In the genomic region with DNA sequence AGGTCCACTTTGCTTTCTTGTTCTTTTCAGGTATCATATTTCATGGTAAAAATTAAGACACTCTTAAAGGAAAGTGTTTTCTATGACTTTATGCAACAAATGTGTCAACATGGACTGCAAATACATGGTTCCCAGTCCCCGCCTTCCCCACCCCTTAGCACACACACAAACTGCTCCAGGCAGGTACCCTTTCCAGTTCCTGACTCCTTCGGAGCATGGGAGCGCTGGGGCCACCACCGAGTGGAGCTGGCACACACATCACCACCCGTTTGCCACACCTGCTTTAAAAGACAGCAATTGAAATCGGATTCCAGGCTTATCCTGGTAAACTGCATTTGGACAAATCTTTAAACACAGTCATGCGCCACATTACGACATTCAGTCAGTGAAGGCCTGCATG, we compare ENCODE assay signal across 15 cellular contexts. TPM values are rescaled to one million over a fixed set of nuclear protein-coding genes. Genes with fewer than 3 reads are reported as not detected.
DNase-seq lines count a peak whose midpoint lies in the region; ATAC-seq and TF ChIP-seq lines count a peak whose summit lies in the region.
"Had no signal": no experiment of that assay in that cellular context is flagged by ENCODE, and none has a peak within 500 bp of the region (broad histone marks: within the 10 kb centered on the region; RNA-seq: fewer than 3 reads in every experiment).

No MANE protein-coding gene starts in this region.

- no peaks in the 10 kb centered on the region for H3K9me3 Mint-ChIP-seq in CD4-positive, alpha-beta T cell
- H3K9me3 Mint-ChIP-seq in type B pancreatic cell: no peaks in the 10 kb centered on the region
- H3K9me3 Mint-ChIP-seq: CD4-positive, CD25-positive, alpha-beta regulatory T cell had no signal

- POLR2A ChIA-PET in CD4-positive, alpha-beta T cell (lab: Charles Lee): interaction anchor here (1.0 to 4.0 kb wide), 2 partner anchors 22 to 69 kb away, joined by 3 to 32 read pairs; partner anchors contain the start of gene RNASET2
- POLR2A ChIA-PET in PC-3 (lab: Charles Lee; ENCODE audit: unreplicated experiment): no interaction called here

- no peak overlapping the region for H3K4me3 Mint-ChIP-seq in CD4-positive, alpha-beta T cell
- H3K4me3 Mint-ChIP-seq in type B pancreatic cell: no peak overlapping the region
- H3K4me3 Mint-ChIP-seq: CD4-positive, CD25-positive, alpha-beta regulatory T cell had no signal

- peak overlapping the region; percentile 35; the same call in 1 of the 2 replicates for H3K9ac ChIP-seq in PC-3 (ENCODE audit: low read length)
- H3K9ac ChIP-seq: BLaER1 treated with 17β-estradiol and CSF1 and Interleukin-3, amounts not matched to agents 10 nM and 100 nM; GM23248 had no signal

- no peaks in the 10 kb centered on the region for H3K79me2 ChIP-seq in PC-3 (ENCODE audit: low read length)

- no peak for ATAC-seq in CD4-positive, alpha-beta T cell (ENCODE audit: poor library complexity)
- ATAC-seq in PC-3 (peak; percentile 23), lower lobe of right lung (peak; percentile 50 to 70), HG02798 (IDR thresholded peaks at IDR 0.05; ENCODE audit: poor library complexity, unreplicated experiment) (no peak)
- ATAC-seq: A549, HCT116 had no signal

- intact Hi-C loops in CD4-positive, alpha-beta T cell (cut with DNase I, micrococcal nuclease): loop anchor here in 1 of 2 experiments (10.0 kb wide), 1 partner anchor 61 kb away; the partner anchor contains the start of gene CEP43
- intact Hi-C loops in PC-3 (cut with micrococcal nuclease): loop anchor here (5.0 kb wide), 1 partner anchor 63 kb away; the partner anchor contains the start of gene CEP43
- intact Hi-C loops in lower lobe of right lung (cut with DNase I): no loop called here
- intact Hi-C loops in transverse colon (cut with DNase I; ENCODE audit: low total_unique reads): no loop called here

- peaks cover 38% of the 10 kb centered on the region for H3K4me1 Mint-ChIP-seq in CD4-positive, alpha-beta T cell (ENCODE audit: low read depth)
- no peaks in the 10 kb centered on the region for H3K4me1 Mint-ChIP-seq in type B pancreatic cell (ENCODE audit: unreplicated experiment)

- H3K27ac ChIP-seq in CD4-positive, alpha-beta T cell (ENCODE audit: low read depth, low read length): no peak overlapping the region
- H3K27ac ChIP-seq in PC-3 (ENCODE audit: low read length): peak overlapping the region; percentile 87
- H3K27ac ChIP-seq in lower lobe of right lung: no peak overlapping the region
- no peak overlapping the region for H3K27ac ChIP-seq in transverse colon
- H3K27ac ChIP-seq: A549; BLaER1 treated with 17β-estradiol and CSF1 and Interleukin-3, amounts not matched to agents 10 nM and 100 nM; GM23248 had no signal

- CTCF ChIA-PET in CD4-positive, alpha-beta T cell (lab: Charles Lee): interaction anchor here (3.0 kb wide), 1 partner anchor 55 kb away, joined by 12 read pairs; no protein-coding TSS in a partner anchor
- CTCF ChIA-PET in PC-3 (lab: Charles Lee): no interaction called here

- peaks cover 26% of the 10 kb centered on the region for H3K4me1 ChIP-seq in PC-3 (ENCODE audit: insufficient read depth, low read length)
- H3K4me1 ChIP-seq in lower lobe of right lung: no peaks in the 10 kb centered on the region
- H3K4me1 ChIP-seq in transverse colon: no peaks in the 10 kb centered on the region
- H3K4me1 ChIP-seq: A549 had no signal

- DNase-seq in CD4-positive, alpha-beta T cell: no peak
- DNase-seq in PC-3: peak; percentile 9
- DNase-seq in lower lobe of right lung: no peak
- DNase-seq in type B pancreatic cell (ENCODE audit: extremely low spot score, unreplicated experiment): peak; percentile 49
- DNase-seq in NCI-H2081 (lab: John Stamatoyannopoulos, UW): no peak
- DNase-seq in transverse colon: no peak
- DNase-seq: AML-193; Calu3; CD4-positive, CD25-positive, alpha-beta regulatory T cell; DMS 273 treated with DMSO at 0.1 percent for 48 hours; GM23248 had no signal

- H3K36me3 ChIP-seq in PC-3 (ENCODE audit: low read depth, low read length): no peaks in the 10 kb centered on the region; the same call in 1 of the 2 replicates
- peaks cover 72% of the 10 kb centered on the region for H3K36me3 ChIP-seq in lower lobe of right lung
- H3K36me3 ChIP-seq in transverse colon: peaks cover 0 to 29% (median 8%) of the 10 kb centered on the region in 4 donors

- no peak for TF ChIP-seq EP300 in transverse colon (IDR thresholded peaks at IDR 0.05; ENCODE audit: low read depth)

- no peaks in the 10 kb centered on the region for H3K9me2 ChIP-seq in PC-3 (replicated peaks; ENCODE audit: low read length)

- peak overlapping the region; percentile 74 for H3K27ac Mint-ChIP-seq in CD4-positive, alpha-beta T cell
- H3K27ac Mint-ChIP-seq in type B pancreatic cell: no peak overlapping the region

- H3K4me2 ChIP-seq in PC-3 (ENCODE audit: low read length): peak overlapping the region; percentile 59
- H3K4me2 ChIP-seq: A549 had no signal

- no peaks in the 10 kb centered on the region for H4K20me1 ChIP-seq in PC-3 (ENCODE audit: low read length)

- H3K27me3 Mint-ChIP-seq in CD4-positive, alpha-beta T cell: no peaks in the 10 kb centered on the region
- H3K27me3 Mint-ChIP-seq in type B pancreatic cell: no peaks in the 10 kb centered on the region
- H3K27me3 Mint-ChIP-seq: CD4-positive, CD25-positive, alpha-beta regulatory T cell had no signal

- 0 out of 2 replicates have a peak overlapping the region, but pooled peaks have one; percentile 15 for H3K4me3 ChIP-seq in PC-3 (ENCODE audit: low read length)
- H3K4me3 ChIP-seq in lower lobe of right lung: no peak overlapping the region
- no peak overlapping the region for H3K4me3 ChIP-seq in transverse colon
- H3K4me3 ChIP-seq: A549; BLaER1 treated with 17β-estradiol and CSF1 and Interleukin-3, amounts not matched to agents 10 nM and 100 nM; GM23248 had no signal

- H3K27me3 ChIP-seq in CD4-positive, alpha-beta T cell (ENCODE audit: control insufficient read depth, insufficient read depth, low read length): no peaks in the 10 kb centered on the region
- H3K27me3 ChIP-seq in PC-3 (ENCODE audit: low read length) (no peaks in the 10 kb centered on the region), lower lobe of right lung (ENCODE audit: low read depth) (no peaks in the 10 kb centered on the region), transverse colon (no peaks in the 10 kb centered on the region)
- H3K27me3 ChIP-seq: BLaER1 treated with 17β-estradiol and CSF1 and Interleukin-3, amounts not matched to agents 10 nM and 100 nM had no signal

- peaks cover 90% of the 10 kb centered on the region for H3K36me3 Mint-ChIP-seq in CD4-positive, alpha-beta T cell (ENCODE audit: low read depth)
- H3K36me3 Mint-ChIP-seq in type B pancreatic cell: peaks cover 12% of the 10 kb centered on the region

- no peaks in the 10 kb centered on the region for H3F3A ChIP-seq in PC-3 (ENCODE audit: low read length, unreplicated experiment)

- 67 to 95% methylated on average over 1 to 8 of the region's 8 CpGs for WGBS in transverse colon (ENCODE audit: low coverage in 1 of 2), 2 donors

- in situ Hi-C loops in transverse colon (cut with MboI; ENCODE audit: low pct_ligation_motif_present in 1 of 4, low pct_unique_long_range_greater_than_20kb in 1 of 4, low sequenced_read_pairs in 3 of 4): no loop called here

- no TSS peak for BruUV-seq in PC-3 (replicated peaks; lab: Mats Ljungman, UMichigan)

- H2AFZ ChIP-seq in PC-3 (ENCODE audit: low read length): no peak overlapping the region
- H2AFZ ChIP-seq: GM23248 had no signal

- TF ChIP-seq CTCF in CD4-positive, alpha-beta T cell (IDR thresholded peaks at IDR 0.05): no peak
- no peak for TF ChIP-seq CTCF in PC-3 (conservative IDR thresholded peaks at IDR 0.05; ENCODE audit: low read depth, low read length)
- no peak for TF ChIP-seq CTCF in lower lobe of right lung (IDR thresholded peaks at IDR 0.05)
- no peak for TF ChIP-seq CTCF in type B pancreatic cell (conservative IDR thresholded peaks at IDR 0.05)
- TF ChIP-seq CTCF in transverse colon (IDR thresholded peaks at IDR 0.05): no peak

- no peak for TF ChIP-seq POLR2A in transverse colon (IDR thresholded peaks at IDR 0.05)

- H3K9me3 ChIP-seq in CD4-positive, alpha-beta T cell (ENCODE audit: control insufficient read depth, low read length): no peaks in the 10 kb centered on the region
- H3K9me3 ChIP-seq in PC-3 (ENCODE audit: low read length) (no peaks in the 10 kb centered on the region), lower lobe of right lung (no peaks in the 10 kb centered on the region), transverse colon (no peaks in the 10 kb centered on the region)
- H3K9me3 ChIP-seq: A549; BLaER1 treated with 17β-estradiol and CSF1 and Interleukin-3, amounts not matched to agents 10 nM and 100 nM had no signal

RNA-seq across cellular contexts. Expression of gene RNASET2, which starts 22.2 kb away (rescaled TPM):
- 100 to 1,000 TPM; 164 to 165 TPM for total RNA-seq in CD4-positive, alpha-beta T cell
- 51.8 and 77.4 TPM in 2 replicates for total RNA-seq in PC-3 (2014; rRNA removed)
- 103 TPM for total RNA-seq in lower lobe of right lung
- total RNA-seq in type B pancreatic cell (ENCODE audit: low replicate concordance): 32.3 and 45.5 TPM in 2 replicates
- 100 to 1,000 TPM; 121 to 191 (median 176) TPM for total RNA-seq in transverse colon

Comparison
In these comparisons a context has a peak if more than half of its experiments do, and no peak if none do; other contexts are left out.
1. ATAC-seq: peak in PC-3 (single experiment) and lower lobe of right lung (2 of 2); none in CD4-positive, alpha-beta T cell (single experiment) and HG02798 (single experiment).
2. DNase-seq: peak in PC-3 (single experiment) and type B pancreatic cell (single experiment); none in CD4-positive, alpha-beta T cell (0 of 10), lower lobe of right lung (single experiment), NCI-H2081 (0 of 2) and transverse colon (single experiment).